In the genomic region with DNA sequence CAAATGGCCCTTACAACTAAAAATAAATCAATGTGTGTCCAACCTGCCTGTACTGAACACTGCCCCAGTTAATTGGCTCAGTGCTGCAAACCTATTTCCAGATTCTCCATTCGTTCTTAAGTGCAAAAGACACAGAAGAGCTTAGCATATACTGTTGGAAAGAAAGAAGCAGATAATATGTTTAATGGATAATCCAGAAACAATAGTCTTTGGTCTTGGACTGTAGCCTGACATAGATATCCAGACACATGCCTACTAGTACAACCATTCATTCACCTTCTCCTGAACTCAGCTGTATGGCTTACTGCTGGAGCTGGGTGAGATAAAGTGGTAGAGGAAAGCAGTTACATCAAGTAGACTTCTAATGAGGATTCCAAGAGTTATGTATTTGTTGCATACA, we compare ENCODE assay signal across 20 cellular contexts.
"Had no signal": no experiment of that assay in that cellular context is flagged by ENCODE, and none has a peak within 500 bp of the region (broad histone marks: within the 10 kb centered on the region; RNA-seq: fewer than 3 reads in every experiment).

No MANE protein-coding gene starts in this region.

- H3K27me3 Mint-ChIP-seq: effector memory CD8-positive, alpha-beta T cell had no signal

- DNase-seq: cortex of kidney; effector memory CD8-positive, alpha-beta T cell; foreskin fibroblast; gastrocnemius medialis; head of caudate nucleus; mesenchymal stem cell; midbrain; naive thymus-derived CD4-positive, alpha-beta T cell; nephron progenitor cell; right cardiac atrium; sigmoid colon; spleen; stimulated activated naive CD4-positive, alpha-beta T cell; stimulated activated naive CD8-positive, alpha-beta T cell treated with anti-CD3 and anti-CD28 coated beads, Interleukin-15, amount 100 ng/mL, for 72 hours; thyroid gland; trophoblast cell had no signal

- H3K4me3 ChIP-seq: gastrocnemius medialis, prostate gland, sigmoid colon, spleen, thyroid gland, vagina had no signal

- H3K36me3 ChIP-seq: gastrocnemius medialis, prostate gland, sigmoid colon, spleen, thyroid gland, vagina had no signal

- H3K27ac Mint-ChIP-seq: effector memory CD8-positive, alpha-beta T cell; naive thymus-derived CD4-positive, alpha-beta T cell; stimulated activated naive CD8-positive, alpha-beta T cell treated with anti-CD3 and anti-CD28 coated beads, Interleukin-15, amount 100 ng/mL, for 72 hours had no signal

- H3K27ac ChIP-seq: gastrocnemius medialis, prostate gland, sigmoid colon, spleen, thyroid gland, vagina had no signal

- ATAC-seq: effector memory CD8-positive, alpha-beta T cell; gastrocnemius medialis; naive thymus-derived CD4-positive, alpha-beta T cell; right cardiac atrium; stimulated activated naive CD8-positive, alpha-beta T cell treated with anti-CD3 and anti-CD28 coated beads, Interleukin-15, amount 100 ng/mL, for 72 hours had no signal

- H3K9me3 Mint-ChIP-seq: effector memory CD8-positive, alpha-beta T cell; stimulated activated naive CD8-positive, alpha-beta T cell treated with anti-CD3 and anti-CD28 coated beads, Interleukin-15, amount 100 ng/mL, for 72 hours had no signal

- H3K36me3 Mint-ChIP-seq: naive thymus-derived CD4-positive, alpha-beta T cell had no signal

- H3K9me3 ChIP-seq: gastrocnemius medialis, prostate gland, sigmoid colon, spleen, thyroid gland, vagina had no signal

- H3K4me3 Mint-ChIP-seq: effector memory CD8-positive, alpha-beta T cell; naive thymus-derived CD4-positive, alpha-beta T cell; nephron progenitor cell; stimulated activated naive CD8-positive, alpha-beta T cell treated with anti-CD3 and anti-CD28 coated beads, Interleukin-15, amount 100 ng/mL, for 72 hours had no signal

- H3K27me3 ChIP-seq: sigmoid colon, thyroid gland, vagina had no signal

- H3K4me1 Mint-ChIP-seq: naive thymus-derived CD4-positive, alpha-beta T cell; stimulated activated naive CD8-positive, alpha-beta T cell treated with anti-CD3 and anti-CD28 coated beads, Interleukin-15, amount 100 ng/mL, for 72 hours had no signal

- H3K4me1 ChIP-seq: gastrocnemius medialis, prostate gland, sigmoid colon, spleen, thyroid gland, vagina had no signal

- FAIRE-seq: endometrium, keratinocyte had no signal
